ENCODE assay signal across 20 cellular contexts in the genomic region with DNA sequence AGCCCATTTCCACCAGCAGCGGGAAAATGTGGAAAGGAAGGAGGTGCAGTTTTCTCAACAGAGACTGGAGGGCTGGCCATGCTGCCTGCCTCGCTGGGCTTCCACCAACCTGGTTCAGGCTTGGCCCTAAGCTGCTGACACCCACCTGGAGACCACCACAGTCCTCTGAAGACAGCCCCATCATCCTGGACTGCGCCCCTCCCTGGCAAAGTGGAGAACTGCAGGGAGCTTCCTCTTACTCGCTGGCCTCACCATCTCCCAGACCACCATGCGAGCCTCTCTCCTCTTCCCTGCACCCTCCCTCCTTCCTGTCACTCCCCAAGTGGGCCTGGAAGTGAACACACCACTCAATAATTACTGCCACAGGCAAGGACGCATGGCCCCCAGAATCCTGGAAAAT.
DNase-seq lines count a peak whose midpoint lies in the region; ATAC-seq, FAIRE-seq and TF ChIP-seq lines count a peak whose summit lies in the region.
"Had no signal": no experiment of that assay in that cellular context is flagged by ENCODE, and none has a peak within 500 bp of the region (broad histone marks: within the 10 kb centered on the region; RNA-seq: fewer than 3 reads in every experiment).

No MANE protein-coding gene starts in this region.

- no peak overlapping the region for H3K9ac ChIP-seq in GM12878 (ENCODE audit: control insufficient read depth, insufficient read depth, low read length)

- in situ Hi-C loops in GM12878 (cut with MboI) = no loop called here

- CTCF ChIA-PET in GM12878 (lab: Yijun Ruan, JAX) = interaction anchor here (1.0 to 1.6 kb wide), 2 partner anchors 16 to 27 kb away, joined by 3 to 5 read pairs; no protein-coding TSS in a partner anchor

- no peaks in the 10 kb centered on the region for H4K20me1 ChIP-seq in GM12878 (ENCODE audit: control insufficient read depth, insufficient read depth)

- TF ChIP-seq EP300 in GM12878 (IDR thresholded peaks at IDR 0.05; ENCODE audit: borderline replicate concordance in 1 of 2, control insufficient read depth in 1 of 2, low read depth in 2 of 2, low read length in 2 of 2) = no peak

- H3K36me3 ChIP-seq in GM12878 (ENCODE audit: control insufficient read depth in 2 of 2, insufficient read depth in 2 of 2, low read length in 1 of 2) = no peaks in the 10 kb centered on the region
- H3K36me3 ChIP-seq in mucosa of descending colon (ENCODE audit: low read depth) = no peaks in the 10 kb centered on the region

- FAIRE-seq in GM12878 (lab: Jason Lieb, UNC) (no peak), GM19239 (lab: Jason Lieb, UNC) (no peak)
- FAIRE-seq: bronchial epithelial cell, small intestine had no signal

- RAD21 ChIA-PET in GM12878 (lab: Charles Lee; ENCODE audit: unreplicated experiment) = no interaction called here

- no peak overlapping the region for H3K27ac Mint-ChIP-seq in type B pancreatic cell
- H3K27ac Mint-ChIP-seq: activated naive CD4-positive, alpha-beta T cell treated with anti-CD3 and anti-CD28 coated beads, Interleukin-2, amount 50 U/mL, for 24 hours; CD4-positive, alpha-beta T cell; effector memory CD8-positive, alpha-beta T cell had no signal

- TF ChIP-seq RAD21 in GM12878 (IDR thresholded peaks at IDR 0.05; ENCODE audit: insufficient read depth, low read depth, low read length) = no peak

- DNase-seq in NCI-H82 (lab: John Stamatoyannopoulos, UW) = peak; percentile 27
- no peak for DNase-seq in NCI-H82 treated with DMSO at 0.1 percent for 48 hours (lab: John Stamatoyannopoulos, UW; ENCODE audit: unreplicated experiment)
- DNase-seq in GM12878 (ENCODE audit: low read depth, low spot score) = no peak
- peak; percentile 75 for DNase-seq in mesenteric fat pad (ENCODE audit: low spot score)
- no peak for DNase-seq in type B pancreatic cell (ENCODE audit: extremely low spot score, unreplicated experiment)
- DNase-seq in SHP77 treated with DMSO at 0.1 percent for 48 hours (lab: John Stamatoyannopoulos, UW) = no peak
- DNase-seq in GM19239 (ENCODE audit: insufficient read length, low spot score) = no peak
- no peak for DNase-seq in mucosa of descending colon
- DNase-seq: 8988T; activated T-cell treated with anti-CD3 and anti-CD28 coated beads for 4 hours; CD4-positive, alpha-beta T cell; effector memory CD8-positive, alpha-beta T cell; Kasumi-1; NCI-H187 treated with DMSO at 0.1 percent for 48 hours; NCI-H69; small intestine; stimulated activated naive CD4-positive, alpha-beta T cell treated with Interleukin-2 at 50 U/mL for 16 hours; T-helper 2 cell had no signal

- 42% methylated on average over 6 of the region's 6 CpGs for WGBS in GM12878 (ENCODE audit: insufficient coverage, insufficient replicate concordance, low lambda C conversion rate, missing lambda C conversion rate)

- no peaks in the 10 kb centered on the region for H3K27me3 Mint-ChIP-seq in type B pancreatic cell
- H3K27me3 Mint-ChIP-seq: activated naive CD4-positive, alpha-beta T cell treated with anti-CD3 and anti-CD28 coated beads, Interleukin-2, amount 50 U/mL, for 24 hours; CD4-positive, alpha-beta T cell had no signal

- SMC1A ChIA-PET in GM12878 (lab: Charles Lee; ENCODE audit: uncharacterized antibody, unreplicated experiment) = interaction anchor here (1.5 to 6.2 kb wide), 4 partner anchors 8 to 92 kb away, joined by 3 to 44 read pairs (median 25); no protein-coding TSS in a partner anchor

- no peak overlapping the region for H3K4me3 Mint-ChIP-seq in type B pancreatic cell
- H3K4me3 Mint-ChIP-seq: activated naive CD4-positive, alpha-beta T cell treated with anti-CD3 and anti-CD28 coated beads, Interleukin-2, amount 50 U/mL, for 24 hours; CD4-positive, alpha-beta T cell; effector memory CD8-positive, alpha-beta T cell had no signal

- TF ChIP-seq POLR2A in GM12878 (IDR thresholded peaks at IDR 0.05; ENCODE audit: low read depth, low read length) = no peak

- POLR2A ChIA-PET in GM12878 (lab: Charles Lee) = interaction anchor here (0.6 to 1.0 kb wide), 2 partner anchors 10 to 477 kb away, joined by 3 to 4 read pairs; no protein-coding TSS in a partner anchor

- intact Hi-C loops in GM12878 (cut with micrococcal nuclease; ENCODE audit: unreplicated experiment) = loop anchor here (5.0 kb wide), 1 partner anchor 52 kb away; no protein-coding TSS in a partner anchor
- intact Hi-C loops in mucosa of descending colon (cut with DNase I, micrococcal nuclease) = no loop called here

- H3K27me3 ChIP-seq in GM12878 (replicated peaks in 1 of 2; ENCODE audit: control insufficient read depth in 2 of 2, insufficient read depth in 2 of 2, low read length in 1 of 2) = no peaks in the 10 kb centered on the region

- H3K36me3 Mint-ChIP-seq in type B pancreatic cell = peaks cover 4% of the 10 kb centered on the region

- H3K27ac ChIP-seq in GM12878 (ENCODE audit: control insufficient read depth, insufficient read depth) = no peak overlapping the region

- H3K4me3 ChIP-seq in GM12878 = no peak overlapping the region
- no peak overlapping the region for H3K4me3 ChIP-seq in mucosa of descending colon

- H3K4me2 ChIP-seq in GM12878 (ENCODE audit: control insufficient read depth, insufficient read depth) = no peak overlapping the region

- H2AFZ ChIP-seq in GM12878 (ENCODE audit: control insufficient read depth, low read depth, low read length) = no peak overlapping the region

- BruUV-seq in GM12878 (replicated peaks; lab: Mats Ljungman, UMichigan) = no TSS peak

- TF ChIP-seq CTCF in GM12878 (IDR thresholded peaks at IDR 0.05 in 2 of 3, conservative IDR thresholded peaks at IDR 0.05 in 1 of 3; ENCODE audit: control insufficient read depth in 2 of 3, extremely low read depth in 1 of 3, insufficient read depth in 1 of 3, low read depth in 3 of 3, low read length in 3 of 3) = peak in 2 of 3 experiments; percentile 26 to 29; a peak in 2 of 6 replicates
- TF ChIP-seq CTCF in type B pancreatic cell (conservative IDR thresholded peaks at IDR 0.05) = peak; percentile 47
- no peak for TF ChIP-seq CTCF in mucosa of descending colon (IDR thresholded peaks at IDR 0.05)

- H3K79me2 ChIP-seq in GM12878 (ENCODE audit: control insufficient read depth, insufficient read depth, low read length) = no peaks in the 10 kb centered on the region

- ATAC-seq in GM12878 (no peak), mucosa of descending colon (no peak)
- ATAC-seq: effector memory CD8-positive, alpha-beta T cell had no signal

- no peaks in the 10 kb centered on the region for H3K9me3 Mint-ChIP-seq in type B pancreatic cell
- H3K9me3 Mint-ChIP-seq: activated naive CD4-positive, alpha-beta T cell treated with anti-CD3 and anti-CD28 coated beads, Interleukin-2, amount 50 U/mL, for 24 hours; CD4-positive, alpha-beta T cell; effector memory CD8-positive, alpha-beta T cell had no signal

- H3K4me1 ChIP-seq in GM12878 (ENCODE audit: control insufficient read depth, insufficient read depth, low read length) (peaks cover 19% of the 10 kb centered on the region), mucosa of descending colon (ENCODE audit: low read depth) (peaks cover 7% of the 10 kb centered on the region)

- peaks cover 51% of the 10 kb centered on the region for H3K4me1 Mint-ChIP-seq in type B pancreatic cell (ENCODE audit: unreplicated experiment)

- H3K9me3 ChIP-seq in GM12878 (replicated peaks; ENCODE audit: control insufficient read depth, insufficient read depth, low read length) (no peaks in the 10 kb centered on the region), mucosa of descending colon (no peaks in the 10 kb centered on the region)

TF ChIP-seq in GM12878, 131 proteins besides CTCF, POLR2A, EP300 and RAD21 (continues in another document):
- TF ChIP-seq CREM (IDR thresholded peaks at IDR 0.05; ENCODE audit: low read depth) (no peak), KAT2A (conservative IDR thresholded peaks at IDR 0.05; ENCODE audit: control insufficient read depth, low read depth, low read length) (no peak), HCFC1 (IDR thresholded peaks at IDR 0.05; ENCODE audit: low read length) (no peak), ZNF687 (IDR thresholded peaks at IDR 0.05) (no peak), JUNB (IDR thresholded peaks at IDR 0.05) (no peak), HDAC2 (IDR thresholded peaks at IDR 0.05) (no peak), SMC3 (IDR thresholded peaks at IDR 0.05; ENCODE audit: borderline replicate concordance, low read length) (no peak)

Comparison
In these comparisons a context has a peak if more than half of its experiments do, and no peak if none do; other contexts are left out.
1. DNase-seq: peak in NCI-H82 (single experiment) and mesenteric fat pad (single experiment); none in NCI-H82 treated with DMSO at 0.1 percent for 48 hours (single experiment), GM12878 (single experiment), type B pancreatic cell (single experiment), SHP77 treated with DMSO at 0.1 percent for 48 hours (single experiment), GM19239 (single experiment) and mucosa of descending colon (0 of 3).